ENCODE assay signal across 1 cellular context in genomic region chr19:55599468-55600335, GRCh38.
A peak's percentile ranks its signal among the peaks of the same experiment; 100 is the strongest.
TF ChIP-seq lines count a peak whose summit lies in the region.

FIZ1 (minus strand) TSS chr19:55599517; CDS start chr19:55597865, 1,652 bp downstream.
ZNF524 (plus strand) TSS chr19:55600288; CDS start chr19:55602113, 1,825 bp downstream.

TF ChIP-seq in HepG2, 621 proteins besides CTCF, POLR2A, EP300 and RAD21 (continued from another document and continues in another):
- TF ChIP-seq ATF6 (CRISPR knock-in tag; conservative IDR thresholded peaks at IDR 0.05), result no peak
- no peak for TF ChIP-seq ZNF720 (CRISPR knock-in tag; IDR thresholded peaks at IDR 0.05)
- TF ChIP-seq SRSF4 (IDR thresholded peaks at IDR 0.05; ENCODE audit: low read depth, low read length, poor library complexity, severe bottlenecking), result no peak
- no peak for TF ChIP-seq ZNF75D (CRISPR knock-in tag; IDR thresholded peaks at IDR 0.05; ENCODE audit: borderline replicate concordance)
- no peak for TF ChIP-seq MATR3 (CRISPR knock-in tag; IDR thresholded peaks at IDR 0.05)
- TF ChIP-seq, protein P1, sequence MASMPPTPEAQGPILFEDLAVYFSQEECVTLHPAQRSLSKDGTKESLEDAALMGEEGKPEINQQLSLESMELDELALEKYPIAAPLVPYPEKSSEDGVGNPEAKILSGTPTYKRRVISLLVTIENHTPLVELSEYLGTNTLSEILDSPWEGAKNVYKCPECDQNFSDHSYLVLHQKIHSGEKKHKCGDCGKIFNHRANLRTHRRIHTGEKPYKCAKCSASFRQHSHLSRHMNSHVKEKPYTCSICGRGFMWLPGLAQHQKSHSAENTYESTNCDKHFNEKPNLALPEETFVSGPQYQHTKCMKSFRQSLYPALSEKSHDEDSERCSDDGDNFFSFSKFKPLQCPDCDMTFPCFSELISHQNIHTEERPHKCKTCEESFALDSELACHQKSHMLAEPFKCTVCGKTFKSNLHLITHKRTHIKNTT (CRISPR knock-in tag; IDR thresholded peaks at IDR 0.05), result no peak
- TF ChIP-seq TEAD2 (CRISPR knock-in tag; IDR thresholded peaks at IDR 0.05), result no peak; the same call in 1 of the 2 replicates
- peak; percentile 58 for TF ChIP-seq CCAR2 (optimal IDR thresholded peaks at IDR 0.05; ENCODE audit: low read depth, low read length)
- TF ChIP-seq ZBTB20 (CRISPR knock-in tag; IDR thresholded peaks at IDR 0.05; ENCODE audit: borderline replicate concordance, low read depth), result 0 out of 2 replicates have a peak, but pooled peaks have one; percentile 35
- TF ChIP-seq CREB1 (IDR thresholded peaks at IDR 0.05), result peak; percentile 84
- peak; percentile 95 for TF ChIP-seq CREB1 (CRISPR knock-in tag; IDR thresholded peaks at IDR 0.05)
- TF ChIP-seq, protein P2, sequence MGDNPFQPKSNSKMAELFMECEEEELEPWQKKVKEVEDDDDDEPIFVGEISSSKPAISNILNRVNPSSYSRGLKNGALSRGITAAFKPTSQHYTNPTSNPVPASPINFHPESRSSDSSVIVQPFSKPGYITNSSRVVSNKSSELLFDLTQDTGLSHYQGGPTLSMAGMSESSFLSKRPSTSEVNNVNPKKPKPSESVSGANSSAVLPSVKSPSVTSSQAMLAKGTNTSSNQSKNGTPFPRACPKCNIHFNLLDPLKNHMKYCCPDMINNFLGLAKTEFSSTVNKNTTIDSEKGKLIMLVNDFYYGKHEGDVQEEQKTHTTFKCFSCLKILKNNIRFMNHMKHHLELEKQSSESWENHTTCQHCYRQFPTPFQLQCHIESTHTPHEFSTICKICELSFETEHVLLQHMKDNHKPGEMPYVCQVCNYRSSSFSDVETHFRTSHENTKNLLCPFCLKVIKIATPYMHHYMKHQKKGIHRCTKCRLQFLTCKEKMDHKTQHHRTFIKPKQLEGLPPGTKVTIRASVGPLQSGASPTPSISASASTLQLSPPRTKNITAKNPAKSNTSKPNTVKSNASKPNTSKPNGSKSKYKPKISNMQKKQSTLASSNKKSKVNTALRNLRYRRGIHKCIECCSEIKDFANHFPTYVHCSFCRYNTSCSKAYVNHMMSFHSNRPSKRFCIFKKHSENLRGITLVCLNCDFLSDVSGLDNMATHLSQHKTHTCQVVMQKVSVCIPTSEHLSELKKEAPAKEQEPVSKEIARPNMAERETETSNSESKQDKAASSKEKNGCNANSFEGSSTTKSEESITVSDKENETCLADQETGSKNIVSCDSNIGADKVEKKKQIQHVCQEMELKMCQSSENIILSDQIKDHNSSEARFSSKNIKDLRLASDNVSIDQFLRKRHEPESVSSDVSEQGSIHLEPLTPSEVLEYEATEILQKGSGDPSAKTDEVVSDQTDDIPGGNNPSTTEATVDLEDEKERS (CRISPR knock-in tag; IDR thresholded peaks at IDR 0.05), result no peak
- TF ChIP-seq NR3C1 (CRISPR knock-in tag; IDR thresholded peaks at IDR 0.05), result no peak
- TF ChIP-seq KLF15 (CRISPR knock-in tag; IDR thresholded peaks at IDR 0.05; ENCODE audit: borderline replicate concordance), result no peak
- TF ChIP-seq ZNF44 (CRISPR knock-in tag; IDR thresholded peaks at IDR 0.05), result 0 out of 2 replicates have a peak, but pooled peaks have one; percentile 71
- TF ChIP-seq ZC3H4 (CRISPR knock-in tag; IDR thresholded peaks at IDR 0.05; ENCODE audit: borderline replicate concordance), result peak; percentile 92; the same call in 1 of the 2 replicates
- TF ChIP-seq ISX (CRISPR knock-in tag; conservative IDR thresholded peaks at IDR 0.05), result 0 out of 2 replicates have a peak, but pooled peaks have one; percentile 4
- TF ChIP-seq SRSF1 (optimal IDR thresholded peaks at IDR 0.05; ENCODE audit: low read depth, low read length), result peak; percentile 95
- no peak for TF ChIP-seq PLRG1 (conservative IDR thresholded peaks at IDR 0.05)
- TF ChIP-seq, protein P3, sequence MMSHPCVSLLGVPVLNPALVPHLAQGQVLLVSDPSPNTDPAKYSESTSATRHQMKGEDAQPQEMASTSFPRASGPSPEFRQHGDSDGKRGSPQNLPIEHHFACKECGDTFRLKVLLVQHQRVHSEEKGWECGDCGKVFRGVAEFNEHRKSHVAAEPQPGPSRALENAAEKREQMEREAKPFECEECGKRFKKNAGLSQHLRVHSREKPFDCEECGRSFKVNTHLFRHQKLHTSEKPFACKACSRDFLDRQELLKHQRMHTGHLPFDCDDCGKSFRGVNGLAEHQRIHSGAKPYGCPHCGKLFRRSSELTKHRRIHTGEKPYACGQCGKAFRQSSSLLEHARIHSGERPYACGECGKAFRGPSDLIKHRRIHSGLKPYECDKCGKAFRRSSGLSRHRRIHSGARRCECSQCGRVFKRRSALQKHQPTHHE (CRISPR knock-in tag; IDR thresholded peaks at IDR 0.05; ENCODE audit: borderline replicate concordance), result peak; percentile 4; the same call in 1 of the 2 replicates
- TF ChIP-seq EED (CRISPR knock-in tag; IDR thresholded peaks at IDR 0.05), result no peak
- TF ChIP-seq ZNF841 (CRISPR knock-in tag; IDR thresholded peaks at IDR 0.05; ENCODE audit: borderline replicate concordance), result no peak; the same call in 1 of the 2 replicates
- TF ChIP-seq ARID2 (CRISPR knock-in tag; IDR thresholded peaks at IDR 0.05; ENCODE audit: borderline replicate concordance), result no peak
- TF ChIP-seq, protein P4, sequence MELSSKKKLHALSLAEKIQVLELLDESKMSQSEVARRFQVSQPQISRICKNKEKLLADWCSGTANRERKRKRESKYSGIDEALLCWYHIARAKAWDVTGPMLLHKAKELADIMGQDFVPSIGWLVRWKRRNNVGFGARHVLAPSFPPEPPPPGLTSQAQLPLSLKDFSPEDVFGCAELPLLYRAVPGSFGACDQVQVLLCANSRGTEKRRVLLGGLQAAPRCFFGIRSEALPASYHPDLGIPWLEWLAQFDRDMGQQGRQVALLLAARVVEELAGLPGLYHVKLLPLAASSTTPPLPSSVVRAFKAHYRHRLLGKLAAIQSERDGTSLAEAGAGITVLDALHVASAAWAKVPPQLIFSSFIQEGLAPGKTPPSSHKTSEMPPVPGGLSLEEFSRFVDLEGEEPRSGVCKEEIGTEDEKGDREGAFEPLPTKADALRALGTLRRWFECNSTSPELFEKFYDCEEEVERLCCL (CRISPR knock-in tag; IDR thresholded peaks at IDR 0.05; ENCODE audit: borderline replicate concordance), result no peak
- TF ChIP-seq ZNF713 (CRISPR knock-in tag; IDR thresholded peaks at IDR 0.05), result no peak
- TF ChIP-seq RXRA (CRISPR knock-in tag; IDR thresholded peaks at IDR 0.05), result peak; percentile 12; the same call in 1 of the 2 replicates
- no peak for TF ChIP-seq ZIK1 (CRISPR knock-in tag; IDR thresholded peaks at IDR 0.05; ENCODE audit: borderline replicate concordance, low read depth)
- no peak for TF ChIP-seq AKAP8 (CRISPR knock-in tag; IDR thresholded peaks at IDR 0.05)
- TF ChIP-seq ATF1 (CRISPR knock-in tag; IDR thresholded peaks at IDR 0.05), result peak; percentile 86
- no peak for TF ChIP-seq ZNF383 (CRISPR knock-in tag; IDR thresholded peaks at IDR 0.05; ENCODE audit: borderline replicate concordance)
- no peak for TF ChIP-seq BORCS8-MEF2B (CRISPR knock-in tag; IDR thresholded peaks at IDR 0.05)
- TF ChIP-seq ZNF646 (CRISPR knock-in tag; IDR thresholded peaks at IDR 0.05), result no peak
- no peak for TF ChIP-seq CEBPZ (IDR thresholded peaks at IDR 0.05; ENCODE audit: low read length)
- no peak for TF ChIP-seq IRF9 (CRISPR knock-in tag; IDR thresholded peaks at IDR 0.05; ENCODE audit: borderline replicate concordance)
- no peak for TF ChIP-seq EHMT2 (IDR thresholded peaks at IDR 0.05; ENCODE audit: borderline replicate concordance, low read depth, low read length)
- TF ChIP-seq, protein P5, sequence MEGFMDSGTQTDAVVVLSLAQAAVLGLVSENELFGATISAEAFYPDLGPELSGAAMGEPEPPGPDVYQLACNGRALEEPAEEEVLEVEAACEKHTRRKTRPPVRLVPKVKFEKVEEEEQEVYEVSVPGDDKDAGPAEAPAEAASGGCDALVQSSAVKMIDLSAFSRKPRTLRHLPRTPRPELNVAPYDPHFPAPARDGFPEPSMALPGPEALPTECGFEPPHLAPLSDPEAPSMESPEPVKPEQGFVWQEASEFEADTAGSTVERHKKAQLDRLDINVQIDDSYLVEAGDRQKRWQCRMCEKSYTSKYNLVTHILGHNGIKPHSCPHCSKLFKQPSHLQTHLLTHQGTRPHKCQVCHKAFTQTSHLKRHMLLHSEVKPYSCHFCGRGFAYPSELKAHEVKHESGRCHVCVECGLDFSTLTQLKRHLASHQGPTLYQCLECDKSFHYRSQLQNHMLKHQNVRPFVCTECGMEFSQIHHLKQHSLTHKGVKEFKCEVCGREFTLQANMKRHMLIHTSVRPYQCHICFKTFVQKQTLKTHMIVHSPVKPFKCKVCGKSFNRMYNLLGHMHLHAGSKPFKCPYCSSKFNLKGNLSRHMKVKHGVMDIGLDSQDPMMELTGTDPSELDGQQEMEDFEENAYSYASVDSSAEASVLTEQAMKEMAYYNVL (CRISPR knock-in tag; IDR thresholded peaks at IDR 0.05; ENCODE audit: borderline replicate concordance), result peak; percentile 59; the same call in 1 of the 2 replicates
- peak; percentile 61 for TF ChIP-seq AGO2 (optimal IDR thresholded peaks at IDR 0.05; ENCODE audit: low read depth, low read length)
